8 cellular contexts compared by ENCODE assay signal in the genomic region with DNA sequence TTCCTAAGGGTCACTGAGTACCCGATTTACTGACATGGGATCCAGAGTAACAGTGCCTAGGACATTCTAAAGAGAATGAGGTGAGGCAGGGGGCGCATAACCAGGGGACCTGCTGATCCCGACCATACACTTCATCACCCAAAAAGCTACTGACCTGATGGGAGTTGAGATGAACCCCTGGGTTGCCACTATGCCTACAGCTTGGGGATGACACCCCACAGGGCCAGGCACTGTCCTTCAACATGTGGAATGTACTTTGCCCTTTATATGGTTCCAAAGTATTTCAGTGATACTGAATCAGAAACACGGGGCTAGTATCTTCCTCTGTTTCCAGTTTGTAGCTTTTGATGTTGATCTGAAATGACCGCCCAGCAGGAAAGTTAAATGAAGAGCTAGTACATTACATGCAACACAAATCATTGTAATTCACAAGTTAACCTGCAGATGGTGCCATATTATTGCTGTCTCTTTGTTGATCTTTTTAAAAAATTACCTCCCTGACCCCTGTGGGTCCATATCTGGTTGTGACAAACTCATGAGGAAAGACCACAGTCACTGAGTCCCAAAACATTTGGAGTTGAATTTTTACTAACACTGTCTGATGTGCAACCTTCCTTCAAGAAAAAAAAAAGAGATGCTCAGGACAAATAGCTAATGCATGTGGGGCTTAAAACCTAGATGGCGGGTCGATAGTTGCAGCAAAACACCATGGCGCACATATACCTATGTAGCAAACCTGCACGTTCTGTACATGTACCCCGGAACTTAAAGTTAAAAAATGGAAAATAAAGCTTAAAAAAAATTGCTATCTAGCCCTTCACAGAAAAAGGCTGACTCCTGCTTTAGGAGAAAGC. TPM values are rescaled to one million over a fixed set of nuclear protein-coding genes. Genes with fewer than 3 reads are reported as not detected.
DNase-seq lines count a peak whose midpoint lies in the region; ATAC-seq and TF ChIP-seq lines count a peak whose summit lies in the region.

No MANE protein-coding gene starts in this region.

- H3K4me1 ChIP-seq in sigmoid colon, result no peaks in the 10 kb centered on the region

- no peak for ATAC-seq in activated CD4-positive, CD25-positive, alpha-beta regulatory T cell treated with anti-CD3 and anti-CD28 coated beads, Interleukin-2, amount 50 U/mL, for 24 hours

- in situ Hi-C loops in SK-MEL-5 (cut with HindIII; ENCODE audit: low pct_unique_long_range_greater_than_20kb, low sequenced_read_pairs), result no loop called here

- no peak for TF ChIP-seq POLR2A in sigmoid colon (IDR thresholded peaks at IDR 0.05)

- WGBS in sigmoid colon, 2 donors, result 53 to 60% methylated on average over 10 of the region's 10 CpGs

- no peaks in the 10 kb centered on the region for H3K27me3 ChIP-seq in sigmoid colon

- no peak for TF ChIP-seq EP300 in sigmoid colon (IDR thresholded peaks at IDR 0.05)

- intact Hi-C loops in sigmoid colon (cut with DNase I), result no loop called here

- H3K9me3 ChIP-seq in sigmoid colon, result no peaks in the 10 kb centered on the region

- H3K36me3 ChIP-seq in sigmoid colon, result no peaks in the 10 kb centered on the region

- DNase-seq in AG08396 (ENCODE audit: low spot score) (peak; percentile 61), HuH-7 (ENCODE audit: low spot score) (peak; percentile 68), SK-MEL-5 (ENCODE audit: low read depth, low spot score) (peak; percentile 86), fibroblast of peridontal ligament (ENCODE audit: extremely low read depth) (peak; percentile 2), sigmoid colon (no peak), coronary artery (ENCODE audit: low spot score) (no peak)

- H3K27ac ChIP-seq in sigmoid colon, result no peak overlapping the region
- no peak overlapping the region for H3K27ac ChIP-seq in coronary artery

- H3K4me3 ChIP-seq in sigmoid colon, result no peak overlapping the region
- no peak overlapping the region for H3K4me3 ChIP-seq in coronary artery

- TF ChIP-seq CTCF in GM12872 (IDR thresholded peaks at IDR 0.05; ENCODE audit: insufficient read depth, low read depth, low read length), result peak; percentile 62
- TF ChIP-seq CTCF in sigmoid colon (IDR thresholded peaks at IDR 0.05), result peak in 3 of 4 experiments; percentile 39 to 56 (median 46)
- no peak for TF ChIP-seq CTCF in coronary artery (IDR thresholded peaks at IDR 0.05)

RNA-seq across cellular contexts. Expression of a gene that starts 42.7 kb away (rescaled TPM):
- total RNA-seq in SK-MEL-5 (2014; rRNA removed; shearing (Covaris generic)), result 38.6 and 39.8 TPM in 2 replicates
- 13.1 and 17.0 TPM in 2 replicates for polyA plus RNA-seq in SK-MEL-5 (2015; cell fraction: cytosol; rRNA removed)
- polyA plus RNA-seq in SK-MEL-5 (2015; cell fraction: nucleus; rRNA removed), result 12.4 and 15.6 TPM in 2 replicates
- total RNA-seq in sigmoid colon, result 10 to 100 TPM; 13.2 to 26.9 (median 15.9) TPM
- polyA plus RNA-seq in sigmoid colon, result 1 to 10 TPM; 2.4 to 5.3 (median 4.6) TPM

Comparison
In these comparisons a context has a peak if more than half of its experiments do, and no peak if none do; other contexts are left out.
1. DNase-seq: peak in AG08396 (single experiment), HuH-7 (single experiment), SK-MEL-5 (single experiment) and fibroblast of peridontal ligament (single experiment); none in sigmoid colon (single experiment) and coronary artery (single experiment).